Comparison of ENCODE assay signal across 24 cellular contexts in genomic region chr11:28251263-28251662, GRCh38.
A peak's percentile ranks its signal among the peaks of the same experiment; 100 is the strongest.
DNase-seq lines count a peak whose midpoint lies in the region; ATAC-seq, FAIRE-seq and TF ChIP-seq lines count a peak whose summit lies in the region.
"Had no signal": no experiment of that assay in that cellular context is flagged by ENCODE, and none has a peak within 500 bp of the region (broad histone marks: within the 10 kb centered on the region; RNA-seq: fewer than 3 reads in every experiment).

No MANE protein-coding gene starts in this region.

- H2BK120ac ChIP-seq in IMR-90 (ENCODE audit: low read depth, low read length), result no peak overlapping the region

- DNase-seq in HepG2 (ENCODE audit: low spot score) (no peak), right lobe of liver (no peak), IMR-90 (no peak), SK-MEL-5 (ENCODE audit: low read depth, low spot score) (peak; percentile 55), foreskin melanocyte (peak; percentile 35), thyroid gland (no peak)
- DNase-seq: ACHN; BE2C; C1 segment of cervical spinal cord; Caco-2; Calu3; CD4-positive, alpha-beta memory T cell; CD4-positive, CD25-positive, alpha-beta regulatory T cell; CD8-positive, alpha-beta memory T cell; DMS79 treated with DMSO at 0.1 percent for 48 hours; GF-D8 had no signal

- H3K9ac ChIP-seq in HepG2 (ENCODE audit: insufficient read depth, low read depth, low read length) (no peak overlapping the region), IMR-90 (ENCODE audit: low read depth, low read length) (no peak overlapping the region)
- H3K9ac ChIP-seq: BLaER1 had no signal

- TF ChIP-seq EP300 in HepG2 (IDR thresholded peaks at IDR 0.05; ENCODE audit: low read depth in 2 of 2, low read length in 2 of 2) (no peak), HepG2 (CRISPR knock-in tag; IDR thresholded peaks at IDR 0.05; ENCODE audit: borderline replicate concordance) (no peak)

- no peak overlapping the region for H2BK20ac ChIP-seq in IMR-90 (ENCODE audit: low read depth, low read length)

- CTCF ChIA-PET in HepG2 (lab: Yijun Ruan, JAX; ENCODE audit: low intra/inter-chr PET ratio, low total read pairs) (no interaction called here), IMR-90 (lab: Yijun Ruan, JAX) (no interaction called here)

- H4K8ac ChIP-seq in IMR-90 (ENCODE audit: low read depth in 2 of 2, low read length in 2 of 2), result no peak overlapping the region

- no peaks in the 10 kb centered on the region for H3K36me3 ChIP-seq in HepG2 (replicated peaks in 1 of 2; ENCODE audit: control insufficient read depth in 1 of 2, insufficient read depth in 2 of 2, low read length in 2 of 2)
- H3K36me3 ChIP-seq in right lobe of liver, result no peaks in the 10 kb centered on the region
- H3K36me3 ChIP-seq in IMR-90 (ENCODE audit: control insufficient read depth, insufficient read depth, low read length), result no peaks in the 10 kb centered on the region
- no peaks in the 10 kb centered on the region for H3K36me3 ChIP-seq in thyroid gland
- H3K36me3 ChIP-seq: BE2C, BLaER1 had no signal

- TF ChIP-seq CTCF in HepG2 (CRISPR knock-in tag; IDR thresholded peaks at IDR 0.05) (no peak), right lobe of liver (IDR thresholded peaks at IDR 0.05) (no peak), IMR-90 (conservative IDR thresholded peaks at IDR 0.05; ENCODE audit: low read depth, low read length) (no peak), thyroid gland (IDR thresholded peaks at IDR 0.05) (no peak)

- POLR2A ChIA-PET in HepG2 (lab: Yijun Ruan, JAX) (no interaction called here), IMR-90 (lab: Charles Lee; ENCODE audit: unreplicated experiment) (no interaction called here)

- H3K14ac ChIP-seq in IMR-90 (replicated peaks; ENCODE audit: low read depth, low read length), result no peak overlapping the region

- intact Hi-C loops in HepG2 (cut with micrococcal nuclease; ENCODE audit: unreplicated experiment), result no loop called here
- intact Hi-C loops in right lobe of liver (cut with DNase I), result no loop called here
- intact Hi-C loops in IMR-90 (cut with micrococcal nuclease), result no loop called here
- intact Hi-C loops in thyroid gland (cut with DNase I), result no loop called here

- H3K9me3 ChIP-seq in HepG2 (ENCODE audit: low read length) (no peaks in the 10 kb centered on the region), right lobe of liver (no peaks in the 10 kb centered on the region), IMR-90 (ENCODE audit: control insufficient read depth, insufficient read depth, low read length) (0 out of 2 replicates have a peak, but pooled peaks cover 4% of the 10 kb centered on the region), thyroid gland (no peaks in the 10 kb centered on the region)
- H3K9me3 ChIP-seq: BE2C, BLaER1, Caco-2 had no signal

- dilution Hi-C loops in IMR-90 (cut with HindIII; ENCODE audit: low sequenced_read_pairs, unreplicated experiment), result no loop called here

- H2AFZ ChIP-seq in HepG2 (ENCODE audit: low read length), result no peak overlapping the region
- H2AFZ ChIP-seq in IMR-90 (replicated peaks; ENCODE audit: low read length, poor library complexity), result no peak overlapping the region

- in situ Hi-C loops in HepG2 (cut with HindIII; ENCODE audit: extremely low pct_ligation_motif_present, low pct_unique_long_range_greater_than_20kb), result no loop called here
- in situ Hi-C loops in IMR-90 (cut with MboI; ENCODE audit: low sequenced_read_pairs), result no loop called here
- in situ Hi-C loops in SK-MEL-5 (cut with HindIII; ENCODE audit: low pct_unique_long_range_greater_than_20kb, low sequenced_read_pairs), result no loop called here

- H3K56ac ChIP-seq in IMR-90 (ENCODE audit: extremely low read depth, insufficient read depth, low read length), result no peak overlapping the region

- H4K20me1 ChIP-seq in HepG2 (ENCODE audit: insufficient read depth, low read length) (no peaks in the 10 kb centered on the region), IMR-90 (ENCODE audit: insufficient read depth, low read length) (no peaks in the 10 kb centered on the region)
- H4K20me1 ChIP-seq: BLaER1 had no signal

- H3K4me2 ChIP-seq in HepG2 (ENCODE audit: low read depth, low read length) (no peak overlapping the region), IMR-90 (ENCODE audit: low read depth, low read length) (no peak overlapping the region)
- H3K4me2 ChIP-seq: BLaER1 had no signal

- H3K79me2 ChIP-seq in HepG2 (ENCODE audit: insufficient read depth, low read length), result no peaks in the 10 kb centered on the region

- no peak overlapping the region for H2BK5ac ChIP-seq in IMR-90 (ENCODE audit: low read depth, low read length, poor library complexity, severe bottlenecking)

- no peak for FAIRE-seq in HepG2 (lab: Jason Lieb, UNC)
- FAIRE-seq: D721Med, G401.6, GM12891, GM19239 had no signal

- TF ChIP-seq POLR2A in HepG2 (IDR thresholded peaks at IDR 0.05; ENCODE audit: insufficient read depth in 1 of 2, low read depth in 2 of 2, low read length in 2 of 2) (no peak), right lobe of liver (IDR thresholded peaks at IDR 0.05) (no peak), IMR-90 (IDR thresholded peaks at IDR 0.05; ENCODE audit: low read depth, low read length) (no peak), thyroid gland (IDR thresholded peaks at IDR 0.05) (no peak)

- WGBS in HepG2 (ENCODE audit: low lambda C conversion rate), result 94% methylated on average over 2 of the region's 2 CpGs
- WGBS in right lobe of liver (ENCODE audit: insufficient coverage, low coverage, low lambda C conversion rate, missing lambda C conversion rate), result 94% methylated on average over 2 of the region's 2 CpGs
- no CpG with 5 or more reads among the region's 2 CpGs for WGBS in IMR-90 (ENCODE audit: extremely low coverage in 2 of 2, insufficient read length in 1 of 2), 2 experiments
- 93 to 94% methylated on average over 2 of the region's 2 CpGs for WGBS in thyroid gland, 2 donors

- no peaks in the 10 kb centered on the region for H3K4me1 ChIP-seq in HepG2 (ENCODE audit: insufficient read depth, low read length)
- H3K4me1 ChIP-seq in right lobe of liver, result no peaks in the 10 kb centered on the region
- H3K4me1 ChIP-seq in IMR-90 (ENCODE audit: control insufficient read depth, insufficient read depth, low read length), result no peaks in the 10 kb centered on the region
- no peaks in the 10 kb centered on the region for H3K4me1 ChIP-seq in thyroid gland
- H3K4me1 ChIP-seq: BE2C, BLaER1, Caco-2 had no signal

- H3K4me3 ChIP-seq in HepG2 (replicated peaks in 1 of 3; ENCODE audit: insufficient read depth in 1 of 3, low read depth in 2 of 3, low read length in 3 of 3) (no peak overlapping the region), right lobe of liver (no peak overlapping the region), IMR-90 (ENCODE audit: insufficient read depth, low read depth, low read length) (no peak overlapping the region), thyroid gland (replicated peaks in 1 of 3) (no peak overlapping the region)
- H3K4me3 ChIP-seq: BLaER1 had no signal

- H3K18ac ChIP-seq in IMR-90 (ENCODE audit: low read depth, low read length), result no peak overlapping the region

- BruUV-seq in HepG2 (replicated peaks; lab: Mats Ljungman, UMichigan), result no TSS peak
- BruUV-seq in IMR-90 (replicated peaks; lab: Mats Ljungman, UMichigan), result no TSS peak

- no peak overlapping the region for H2BK15ac ChIP-seq in IMR-90 (ENCODE audit: low read depth, low read length)

- H4K91ac ChIP-seq in IMR-90 (ENCODE audit: insufficient read depth, low read depth, low read length), result no peak overlapping the region

- H3K27ac ChIP-seq in HepG2 (ENCODE audit: extremely low read length, insufficient read depth, low read length) (no peak overlapping the region), right lobe of liver (no peak overlapping the region), IMR-90 (ENCODE audit: insufficient read depth, low read length) (no peak overlapping the region), thyroid gland (no peak overlapping the region)
- H3K27ac ChIP-seq: 22Rv1, BLaER1 had no signal

- TF ChIP-seq RAD21 in HepG2 (CRISPR knock-in tag; IDR thresholded peaks at IDR 0.05) (no peak), IMR-90 (IDR thresholded peaks at IDR 0.05; ENCODE audit: low read length) (no peak)

- no peak overlapping the region for H4K5ac ChIP-seq in IMR-90 (ENCODE audit: low read depth, low read length)

- H2AK9ac ChIP-seq in IMR-90 (replicated peaks; ENCODE audit: low read depth, low read length, poor library complexity), result no peak overlapping the region

- no peak for ATAC-seq in HepG2
- no peak for ATAC-seq in right lobe of liver
- ATAC-seq in IMR-90 (ENCODE audit: low read depth), result no peak
- ATAC-seq in GM21447 (IDR thresholded peaks at IDR 0.05; ENCODE audit: unreplicated experiment), result no peak
- no peak for ATAC-seq in HG03045 (IDR thresholded peaks at IDR 0.05; ENCODE audit: unreplicated experiment)

- H3K27me3 ChIP-seq in HepG2 (ENCODE audit: control insufficient read depth in 1 of 2, insufficient read depth in 2 of 2, low read length in 2 of 2) (no peaks in the 10 kb centered on the region), right lobe of liver (no peaks in the 10 kb centered on the region), IMR-90 (ENCODE audit: control insufficient read depth, insufficient read depth, low read length) (no peaks in the 10 kb centered on the region), thyroid gland (no peaks in the 10 kb centered on the region)
- H3K27me3 ChIP-seq: BE2C, BLaER1 had no signal

- H3K9me1 ChIP-seq in IMR-90 (ENCODE audit: insufficient read depth, low read length), result no peaks in the 10 kb centered on the region

- peaks cover 8 to 11% of the 10 kb centered on the region in 2 experiments; a peak in 1 of 4 replicates for H3K79me1 ChIP-seq in IMR-90 (ENCODE audit: low read depth in 1 of 2, low read length in 2 of 2)

- no peak overlapping the region for H2AK5ac ChIP-seq in IMR-90 (ENCODE audit: low read depth, low read length)

- no peak overlapping the region for H3K23ac ChIP-seq in IMR-90 (ENCODE audit: low read depth, low read length)

- no peak overlapping the region for H3K4ac ChIP-seq in IMR-90 (ENCODE audit: low read depth, low read length)

TF ChIP-seq in HepG2, 621 proteins besides CTCF, POLR2A, EP300 and RAD21 (continues in another document):
- TF ChIP-seq MAFK (conservative IDR thresholded peaks at IDR 0.05 in 1 of 2, IDR thresholded peaks at IDR 0.05 in 1 of 2; ENCODE audit: low read length in 2 of 2), result peak; percentile 66 to 67
- peak; percentile 35; the same call in 1 of the 2 replicates for TF ChIP-seq MAFF (IDR thresholded peaks at IDR 0.05; ENCODE audit: low read depth, low read length)
- no peak for TF ChIP-seq POGZ (CRISPR knock-in tag; IDR thresholded peaks at IDR 0.05)
- TF ChIP-seq ZNF777 (CRISPR knock-in tag; IDR thresholded peaks at IDR 0.05), result no peak
- no peak for TF ChIP-seq GATAD2A (CRISPR knock-in tag; IDR thresholded peaks at IDR 0.05)

TF ChIP-seq in IMR-90, 13 proteins besides CTCF, POLR2A, EP300 and RAD21:
- no peak for TF ChIP-seq FOS (IDR thresholded peaks at IDR 0.05; ENCODE audit: low read depth, low read length)
- TF ChIP-seq CEBPB (IDR thresholded peaks at IDR 0.05; ENCODE audit: low read depth, low read length), result no peak
- TF ChIP-seq MAZ (IDR thresholded peaks at IDR 0.05; ENCODE audit: borderline replicate concordance, low read depth, low read length), result no peak
- peak; percentile 45 for TF ChIP-seq MAFK (IDR thresholded peaks at IDR 0.05; ENCODE audit: low read depth, low read length)
TF ChIP-seq in IMR-90: peak in this region for 1.

Comparison
In these comparisons a context has a peak if more than half of its experiments do, and no peak if none do; other contexts are left out.
1. DNase-seq: peak in SK-MEL-5 (single experiment) and foreskin melanocyte (single experiment); none in HepG2 (single experiment), right lobe of liver (0 of 3), IMR-90 (single experiment) and thyroid gland (0 of 2).